ENCODE assay signal across 8 cellular contexts in genomic region chr1:91020967-91021685, GRCh38. TPM values are rescaled to one million over a fixed set of nuclear protein-coding genes. Genes with fewer than 3 reads are reported as not detected.
A peak's percentile ranks its signal among the peaks of the same experiment; 100 is the strongest.
DNase-seq lines count a peak whose midpoint lies in the region; ATAC-seq, FAIRE-seq and TF ChIP-seq lines count a peak whose summit lies in the region.

No MANE protein-coding gene starts in this region.

- FAIRE-seq in A549 (lab: Jason Lieb, UNC), result no peak

- DNase-seq in A549 (ENCODE audit: low read depth in 1 of 2, low spot score in 1 of 2), result peak; percentile 40 to 80
- peak; percentile 95 for DNase-seq in NCI-H2227 (lab: John Stamatoyannopoulos, UW; ENCODE audit: unreplicated experiment)
- DNase-seq in central memory CD4-positive, alpha-beta T cell, result peak; percentile 70
- DNase-seq in kidney epithelial cell (ENCODE audit: low read depth), result peak; percentile 63
- peak; percentile 49 to 67 for DNase-seq in stimulated activated CD4-positive, alpha-beta T cell treated with anti-CD3 and anti-CD28 coated beads, Interleukin-15, amount 100 ng/mL, for 48 hours (ENCODE audit: low read depth in 2 of 2)

- POLR2A ChIA-PET in A549 (lab: Yijun Ruan, JAX), result interaction anchor here (0.6 to 2.0 kb wide), 7 partner anchors 8 to 631 kb away, joined by 3 to 8 read pairs (median 5); no protein-coding TSS in a partner anchor

- H3K27me3 ChIP-seq in kidney epithelial cell (ENCODE audit: control insufficient read depth, insufficient read depth, low read length), result no peaks in the 10 kb centered on the region

- no peak; the same call in 1 of the 2 replicates for TF ChIP-seq POLR2A in A549 (IDR thresholded peaks at IDR 0.05; ENCODE audit: low read length)

- CTCF ChIA-PET in A549 (lab: Yijun Ruan, JAX), result interaction anchor here (0.6 kb wide), 1 partner anchor 1112 kb away, joined by 5 read pairs; no protein-coding TSS in a partner anchor

- TF ChIP-seq EP300 in A549 (IDR thresholded peaks at IDR 0.05), result no peak

- no peaks in the 10 kb centered on the region for H3K36me3 ChIP-seq in kidney epithelial cell (ENCODE audit: control insufficient read depth, insufficient read depth, low read length)

- H3K4me2 ChIP-seq in A549, result peak overlapping the region; percentile 86

- peak overlapping the region; percentile 99 to 100 for H3K27ac ChIP-seq in A549

- H3K4me3 ChIP-seq in A549 (peak overlapping the region; percentile 70), kidney epithelial cell (ENCODE audit: low read depth, low read length) (peak overlapping the region; percentile 95)

- H3K4me1 ChIP-seq in A549, result peaks cover 43% of the 10 kb centered on the region

- TF ChIP-seq CTCF in A549 (IDR thresholded peaks at IDR 0.05) (no peak), kidney epithelial cell (IDR thresholded peaks at IDR 0.05; ENCODE audit: insufficient read depth, low read length, poor library complexity, severe bottlenecking) (no peak)

- ATAC-seq in A549 (peak; percentile 83 to 90), GM18508 (IDR thresholded peaks at IDR 0.05; ENCODE audit: insufficient read depth, unreplicated experiment) (peak; percentile 25), HG03039 (IDR thresholded peaks at IDR 0.05; ENCODE audit: unreplicated experiment) (peak; percentile 35)
- ATAC-seq in activated CD4-positive, CD25-positive, alpha-beta regulatory T cell treated with anti-CD3 and anti-CD28 coated beads, Interleukin-2, amount 50 U/mL, for 24 hours, result peak; percentile 56 to 57

- H3K9me3 ChIP-seq in A549, result no peaks in the 10 kb centered on the region

- TF ChIP-seq RAD21 in A549 (conservative IDR thresholded peaks at IDR 0.05 in 1 of 2, IDR thresholded peaks at IDR 0.05 in 1 of 2), result no peak

- WGBS in A549 (ENCODE audit: missing lambda C conversion rate), result 6% methylated on average over 8 of the region's 33 CpGs

TF ChIP-seq in A549, 52 proteins besides CTCF, POLR2A, EP300 and RAD21:
- TF ChIP-seq USF2 (IDR thresholded peaks at IDR 0.05), result peak; percentile 77
- TF ChIP-seq ZC3H11A (IDR thresholded peaks at IDR 0.05), result no peak

RNA-seq across cellular contexts. Expression of gene ZNF644, which starts 0.7 kb away (rescaled TPM):
- polyA plus RNA-seq in A549 (2011; rRNA removed), result 21.4 and 24.9 TPM in 2 replicates
- 3.5 and 4.4 TPM in 2 replicates for polyA plus RNA-seq in A549 (2012; cell fraction: cytosol; rRNA removed)
- 2.9 and 5.3 TPM in 2 replicates for polyA plus RNA-seq in A549 (2012; cell fraction: nucleus; rRNA removed)
- 14.8 to 17.1 TPM (median 16.0 TPM) in 3 replicates for polyA plus RNA-seq in A549 (2017; fragmentation: RNase III; extraction: RNeasy Plus Mini Kit Qiagen cat#74134 plus additional on column Dnase treatment)
- 31.5 and 32.7 TPM in 2 replicates for polyA minus RNA-seq in A549 (2011; rRNA and poly(A)+ RNA removed)
- total RNA-seq in kidney epithelial cell, result 38.5 and 50.4 TPM in 2 replicates

Comparison
In these comparisons a context has a peak if more than half of its experiments do, and no peak if none do; other contexts are left out.
1. Peak in every context shown above with its lines: DNase-seq, ATAC-seq, H3K4me3 ChIP-seq and H3K27ac ChIP-seq.
2. ATAC-seq: peak in every context shown above with its lines; median percentile 86 in A549; 56 in activated CD4-positive, CD25-positive, alpha-beta regulatory T cell treated with anti-CD3 and anti-CD28 coated beads, Interleukin-2, amount 50 U/mL, for 24 hours; 35 in HG03039; 25 in GM18508.